Comparison of ENCODE assay signal across 13 cellular contexts in genomic region chr6:44342489-44342888, GRCh38. TPM values are rescaled to one million over a fixed set of nuclear protein-coding genes. Genes with fewer than 3 reads are reported as not detected.
DNase-seq lines count a peak whose midpoint lies in the region; ATAC-seq lines count a peak whose summit lies in the region.
"Had no signal": no experiment of that assay in that cellular context is flagged by ENCODE, and none has a peak within 500 bp of the region (broad histone marks: within the 10 kb centered on the region; RNA-seq: fewer than 3 reads in every experiment).

A gene with protein sequence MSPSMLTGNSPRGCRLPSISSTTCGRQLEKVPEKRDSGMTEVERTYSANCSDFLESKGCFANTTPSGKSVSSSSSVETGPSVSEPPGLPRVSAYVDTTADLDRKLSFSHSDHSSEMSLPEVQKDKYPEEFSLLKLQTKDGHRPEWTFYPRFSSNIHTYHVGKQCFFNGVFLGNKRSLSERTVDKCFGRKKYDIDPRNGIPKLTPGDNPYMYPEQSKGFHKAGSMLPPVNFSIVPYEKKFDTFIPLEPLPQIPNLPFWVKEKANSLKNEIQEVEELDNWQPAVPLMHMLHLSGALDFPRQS (plus strand): TSS chr6:44342650. CDS start chr6:44343096, 446 bp downstream.

- ATAC-seq in activated naive CD8-positive, alpha-beta T cell treated with anti-CD3 and anti-CD28 coated beads, Interleukin-2, amount 10 ng/mL, durations not matched to agents 7 days and 5 days (ENCODE audit: low read depth): peak; percentile 29
- no peak for ATAC-seq in HG03159 (IDR thresholded peaks at IDR 0.05; ENCODE audit: unreplicated experiment)
- ATAC-seq: activated CD8-positive, alpha-beta memory T cell treated with anti-CD3 and anti-CD28 coated beads, Interleukin-2, amount 10 ng/mL, durations not matched to agents 7 days and 5 days had no signal

- H3K36me3 Mint-ChIP-seq in activated naive CD8-positive, alpha-beta T cell treated with anti-CD3 and anti-CD28 coated beads, Interleukin-2, amount 10 ng/mL, durations not matched to agents 7 days and 5 days: no peaks in the 10 kb centered on the region
- no peaks in the 10 kb centered on the region for H3K36me3 Mint-ChIP-seq in immature natural killer cell
- H3K36me3 Mint-ChIP-seq: activated CD8-positive, alpha-beta memory T cell treated with anti-CD3 and anti-CD28 coated beads, Interleukin-2, amount 10 ng/mL, durations not matched to agents 7 days and 5 days had no signal

- peaks cover 19 to 20% of the 10 kb centered on the region in 2 donors for H3K27me3 ChIP-seq in stomach smooth muscle (ENCODE audit: control insufficient read depth in 1 of 2, insufficient read depth in 2 of 2, low read length in 2 of 2)

- H3K4me3 Mint-ChIP-seq in activated naive CD8-positive, alpha-beta T cell treated with anti-CD3 and anti-CD28 coated beads, Interleukin-2, amount 10 ng/mL, durations not matched to agents 7 days and 5 days: no peak within 1 kb of the TSS
- no peak within 1 kb of the TSS for H3K4me3 Mint-ChIP-seq in immature natural killer cell
- H3K4me3 Mint-ChIP-seq: activated CD8-positive, alpha-beta memory T cell treated with anti-CD3 and anti-CD28 coated beads, Interleukin-2, amount 10 ng/mL, durations not matched to agents 7 days and 5 days had no signal

- H3K4me3 ChIP-seq in stomach smooth muscle (ENCODE audit: low read length in 2 of 2): peak within 1 kb of the TSS; percentile 10 to 47
- H3K4me3 ChIP-seq: lung had no signal

- H3K27ac Mint-ChIP-seq in activated naive CD8-positive, alpha-beta T cell treated with anti-CD3 and anti-CD28 coated beads, Interleukin-2, amount 10 ng/mL, durations not matched to agents 7 days and 5 days: no peak within 1 kb of the TSS
- no peak within 1 kb of the TSS for H3K27ac Mint-ChIP-seq in immature natural killer cell
- H3K27ac Mint-ChIP-seq: activated CD8-positive, alpha-beta memory T cell treated with anti-CD3 and anti-CD28 coated beads, Interleukin-2, amount 10 ng/mL, durations not matched to agents 7 days and 5 days had no signal

- no peak within 1 kb of the TSS for H3K27ac ChIP-seq in stomach smooth muscle (ENCODE audit: low read length)

- no peaks in the 10 kb centered on the region for H3K9me3 ChIP-seq in stomach smooth muscle (ENCODE audit: control insufficient read depth in 2 of 2, low read length in 2 of 2)

- H3K4me1 Mint-ChIP-seq in activated naive CD8-positive, alpha-beta T cell treated with anti-CD3 and anti-CD28 coated beads, Interleukin-2, amount 10 ng/mL, durations not matched to agents 7 days and 5 days: peaks cover 1% of the 10 kb centered on the region
- no peaks in the 10 kb centered on the region for H3K4me1 Mint-ChIP-seq in immature natural killer cell

- H3K27me3 Mint-ChIP-seq in activated naive CD8-positive, alpha-beta T cell treated with anti-CD3 and anti-CD28 coated beads, Interleukin-2, amount 10 ng/mL, durations not matched to agents 7 days and 5 days: peaks cover 58% of the 10 kb centered on the region
- H3K27me3 Mint-ChIP-seq in immature natural killer cell (ENCODE audit: low read depth in 3 of 3): peaks cover 1 to 8% (median 4%) of the 10 kb centered on the region in 3 donors

- H3K4me1 ChIP-seq in stomach smooth muscle (ENCODE audit: control insufficient read depth, insufficient read depth, low read length): peaks cover 3% of the 10 kb centered on the region

- no peaks in the 10 kb centered on the region for H3K9me3 Mint-ChIP-seq in activated naive CD8-positive, alpha-beta T cell treated with anti-CD3 and anti-CD28 coated beads, Interleukin-2, amount 10 ng/mL, durations not matched to agents 7 days and 5 days
- H3K9me3 Mint-ChIP-seq in immature natural killer cell: no peaks in the 10 kb centered on the region

- H3K9ac ChIP-seq in stomach smooth muscle (ENCODE audit: low read length in 2 of 2): no peak within 1 kb of the TSS

- DNase-seq in NCI-H1417 (lab: John Stamatoyannopoulos, UW): peak in 2 of 3 experiments; percentile 33 to 64
- no peak for DNase-seq in NCI-H1417 treated with DMSO at 0.1 percent for 48 hours (lab: John Stamatoyannopoulos, UW)
- peak; percentile 38 for DNase-seq in activated naive CD8-positive, alpha-beta T cell treated with anti-CD3 and anti-CD28 coated beads, Interleukin-2, amount 10 ng/mL, durations not matched to agents 7 days and 5 days
- peak; percentile 34 for DNase-seq in iPS-NIHi7 (ENCODE audit: extremely low spot score)
- no peak for DNase-seq in NCI-H510A treated with DMSO at 0.1 percent for 48 hours (lab: John Stamatoyannopoulos, UW)
- no peak for DNase-seq in immature natural killer cell
- DNase-seq: ACHN; activated CD8-positive, alpha-beta memory T cell treated with anti-CD3 and anti-CD28 coated beads, Interleukin-2, amount 10 ng/mL, durations not matched to agents 7 days and 5 days; effector CD8-positive, alpha-beta T cell; stimulated activated CD4-positive, alpha-beta T cell treated with anti-CD3 and anti-CD28 coated beads, Interleukin-4, amount 100 ng/mL, for 1 hour had no signal

- no peaks in the 10 kb centered on the region for H3K36me3 ChIP-seq in stomach smooth muscle (ENCODE audit: control insufficient read depth in 2 of 2, insufficient read depth in 2 of 2, low read length in 2 of 2)

- POLR2A ChIA-PET in activated naive CD8-positive, alpha-beta T cell treated with anti-CD3 and anti-CD28 coated beads, Interleukin-2, amount 10 ng/mL, durations not matched to agents 7 days and 5 days (lab: Charles Lee): interaction anchor here (0.6 kb wide), 1 partner anchor 74 kb away, joined by 4 read pairs; no protein-coding TSS in a partner anchor

RNA-seq across cellular contexts. Expression of the gene that starts here (rescaled TPM):
- not detected for total RNA-seq in activated naive CD8-positive, alpha-beta T cell treated with anti-CD3 and anti-CD28 coated beads, Interleukin-2, amount 10 ng/mL, durations not matched to agents 7 days and 5 days
- polyA plus RNA-seq in immature natural killer cell: not detected
- total RNA-seq: activated CD8-positive, alpha-beta memory T cell treated with anti-CD3 and anti-CD28 coated beads, Interleukin-2, amount 10 ng/mL, durations not matched to agents 7 days and 5 days had no signal

Comparison
In these comparisons a context has a peak if more than half of its experiments do, and no peak if none do; other contexts are left out.
1. DNase-seq: peak in NCI-H1417 (2 of 3) and iPS-NIHi7 (single experiment); none in NCI-H1417 treated with DMSO at 0.1 percent for 48 hours (single experiment), NCI-H510A treated with DMSO at 0.1 percent for 48 hours (single experiment) and immature natural killer cell (0 of 3).
2. Peak in DNase-seq and ATAC-seq in activated naive CD8-positive, alpha-beta T cell treated with anti-CD3 and anti-CD28 coated beads, Interleukin-2, amount 10 ng/mL, durations not matched to agents 7 days and 5 days; RNA of the gene not detected or under 1 TPM.